In the genomic region with DNA sequence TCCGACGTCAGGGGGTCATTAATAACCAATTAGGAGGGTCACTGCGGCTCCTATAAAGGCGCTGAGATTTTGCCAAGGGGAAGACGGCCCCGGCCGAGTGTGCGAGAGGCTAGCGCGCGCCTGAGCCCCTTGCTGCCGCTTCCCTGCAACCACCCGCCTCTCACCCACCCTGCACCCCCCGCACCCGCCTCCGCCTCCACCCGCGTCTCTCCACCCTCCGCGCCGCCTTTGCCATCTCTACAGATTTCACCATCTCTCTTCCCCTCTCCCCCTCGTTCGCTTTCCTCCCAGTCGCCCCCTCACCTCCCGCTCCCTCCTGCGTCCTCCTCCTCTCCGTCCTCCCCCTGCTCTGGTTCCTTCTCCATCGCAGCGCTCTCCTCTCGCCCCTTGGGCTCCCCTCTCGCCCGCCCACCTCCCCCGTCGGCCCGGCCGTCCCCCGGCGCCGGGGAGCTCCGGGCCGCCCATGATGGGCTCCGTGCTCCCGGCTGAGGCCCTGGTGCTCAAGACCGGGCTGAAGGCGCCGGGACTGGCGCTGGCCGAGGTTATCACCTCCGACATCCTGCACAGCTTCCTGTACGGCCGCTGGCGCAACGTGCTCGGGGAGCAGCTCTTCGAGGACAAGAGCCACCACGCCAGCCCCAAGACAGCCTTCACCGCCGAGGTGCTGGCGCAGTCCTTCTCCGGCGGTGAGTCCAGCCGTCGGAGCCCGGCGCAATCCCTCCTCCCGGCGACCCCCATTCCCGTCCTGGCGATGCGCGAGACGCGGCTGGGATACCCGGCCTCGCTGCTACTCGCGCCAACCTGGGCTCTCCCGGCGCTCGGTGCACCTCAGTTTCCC, we compare ENCODE assay signal across 1 cellular context.
TF ChIP-seq lines count a peak whose summit lies in the region.

A gene (plus strand): TSS at position 404 of the 838 bp plus-strand sequence. CDS start 60 bp downstream, at position 464.

TF ChIP-seq in SK-N-SH, 30 proteins besides CTCF, POLR2A, EP300 and RAD21 (continued from another document):
- TF ChIP-seq, protein P1, sequence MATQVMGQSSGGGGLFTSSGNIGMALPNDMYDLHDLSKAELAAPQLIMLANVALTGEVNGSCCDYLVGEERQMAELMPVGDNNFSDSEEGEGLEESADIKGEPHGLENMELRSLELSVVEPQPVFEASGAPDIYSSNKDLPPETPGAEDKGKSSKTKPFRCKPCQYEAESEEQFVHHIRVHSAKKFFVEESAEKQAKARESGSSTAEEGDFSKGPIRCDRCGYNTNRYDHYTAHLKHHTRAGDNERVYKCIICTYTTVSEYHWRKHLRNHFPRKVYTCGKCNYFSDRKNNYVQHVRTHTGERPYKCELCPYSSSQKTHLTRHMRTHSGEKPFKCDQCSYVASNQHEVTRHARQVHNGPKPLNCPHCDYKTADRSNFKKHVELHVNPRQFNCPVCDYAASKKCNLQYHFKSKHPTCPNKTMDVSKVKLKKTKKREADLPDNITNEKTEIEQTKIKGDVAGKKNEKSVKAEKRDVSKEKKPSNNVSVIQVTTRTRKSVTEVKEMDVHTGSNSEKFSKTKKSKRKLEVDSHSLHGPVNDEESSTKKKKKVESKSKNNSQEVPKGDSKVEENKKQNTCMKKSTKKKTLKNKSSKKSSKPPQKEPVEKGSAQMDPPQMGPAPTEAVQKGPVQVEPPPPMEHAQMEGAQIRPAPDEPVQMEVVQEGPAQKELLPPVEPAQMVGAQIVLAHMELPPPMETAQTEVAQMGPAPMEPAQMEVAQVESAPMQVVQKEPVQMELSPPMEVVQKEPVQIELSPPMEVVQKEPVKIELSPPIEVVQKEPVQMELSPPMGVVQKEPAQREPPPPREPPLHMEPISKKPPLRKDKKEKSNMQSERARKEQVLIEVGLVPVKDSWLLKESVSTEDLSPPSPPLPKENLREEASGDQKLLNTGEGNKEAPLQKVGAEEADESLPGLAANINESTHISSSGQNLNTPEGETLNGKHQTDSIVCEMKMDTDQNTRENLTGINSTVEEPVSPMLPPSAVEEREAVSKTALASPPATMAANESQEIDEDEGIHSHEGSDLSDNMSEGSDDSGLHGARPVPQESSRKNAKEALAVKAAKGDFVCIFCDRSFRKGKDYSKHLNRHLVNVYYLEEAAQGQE (IDR thresholded peaks at IDR 0.05; ENCODE audit: low read depth, low read length) = no peak
- TF ChIP-seq MXI1 (IDR thresholded peaks at IDR 0.05; ENCODE audit: low read depth, low read length) = no peak
- no peak for TF ChIP-seq MEF2A (IDR thresholded peaks at IDR 0.05; ENCODE audit: borderline replicate concordance, low read depth)
- TF ChIP-seq RCOR1 (IDR thresholded peaks at IDR 0.05; ENCODE audit: low read length) = no peak
- TF ChIP-seq, protein P2, sequence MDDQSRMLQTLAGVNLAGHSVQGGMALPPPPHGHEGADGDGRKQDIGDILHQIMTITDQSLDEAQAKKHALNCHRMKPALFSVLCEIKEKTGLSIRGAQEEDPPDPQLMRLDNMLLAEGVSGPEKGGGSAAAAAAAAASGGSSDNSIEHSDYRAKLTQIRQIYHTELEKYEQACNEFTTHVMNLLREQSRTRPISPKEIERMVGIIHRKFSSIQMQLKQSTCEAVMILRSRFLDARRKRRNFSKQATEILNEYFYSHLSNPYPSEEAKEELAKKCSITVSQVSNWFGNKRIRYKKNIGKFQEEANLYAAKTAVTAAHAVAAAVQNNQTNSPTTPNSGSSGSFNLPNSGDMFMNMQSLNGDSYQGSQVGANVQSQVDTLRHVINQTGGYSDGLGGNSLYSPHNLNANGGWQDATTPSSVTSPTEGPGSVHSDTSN (IDR thresholded peaks at IDR 0.05) = no peak
- no peak for TF ChIP-seq FOXJ3 (CRISPR knock-in tag; IDR thresholded peaks at IDR 0.05)
- no peak for TF ChIP-seq TAF1 (IDR thresholded peaks at IDR 0.05; ENCODE audit: borderline replicate concordance, low read depth, low read length)
- TF ChIP-seq FOXM1 (IDR thresholded peaks at IDR 0.05; ENCODE audit: low read depth) = no peak
- TF ChIP-seq GABPA (IDR thresholded peaks at IDR 0.05; ENCODE audit: low read depth) = no peak
- no peak for TF ChIP-seq TEAD4 (IDR thresholded peaks at IDR 0.05; ENCODE audit: borderline replicate concordance, insufficient read depth)
- no peak for TF ChIP-seq GATA2 (CRISPR knock-in tag; IDR thresholded peaks at IDR 0.05)
- no peak for TF ChIP-seq EZH2phosphoT487 (IDR thresholded peaks at IDR 0.05; ENCODE audit: borderline replicate concordance, low read depth)
- no peak for TF ChIP-seq SIN3A (IDR thresholded peaks at IDR 0.05; ENCODE audit: borderline replicate concordance, low read depth, low read length)
- TF ChIP-seq JUND (IDR thresholded peaks at IDR 0.05) = no peak
- TF ChIP-seq ELF1 (IDR thresholded peaks at IDR 0.05) = no peak
- TF ChIP-seq, protein P3, sequence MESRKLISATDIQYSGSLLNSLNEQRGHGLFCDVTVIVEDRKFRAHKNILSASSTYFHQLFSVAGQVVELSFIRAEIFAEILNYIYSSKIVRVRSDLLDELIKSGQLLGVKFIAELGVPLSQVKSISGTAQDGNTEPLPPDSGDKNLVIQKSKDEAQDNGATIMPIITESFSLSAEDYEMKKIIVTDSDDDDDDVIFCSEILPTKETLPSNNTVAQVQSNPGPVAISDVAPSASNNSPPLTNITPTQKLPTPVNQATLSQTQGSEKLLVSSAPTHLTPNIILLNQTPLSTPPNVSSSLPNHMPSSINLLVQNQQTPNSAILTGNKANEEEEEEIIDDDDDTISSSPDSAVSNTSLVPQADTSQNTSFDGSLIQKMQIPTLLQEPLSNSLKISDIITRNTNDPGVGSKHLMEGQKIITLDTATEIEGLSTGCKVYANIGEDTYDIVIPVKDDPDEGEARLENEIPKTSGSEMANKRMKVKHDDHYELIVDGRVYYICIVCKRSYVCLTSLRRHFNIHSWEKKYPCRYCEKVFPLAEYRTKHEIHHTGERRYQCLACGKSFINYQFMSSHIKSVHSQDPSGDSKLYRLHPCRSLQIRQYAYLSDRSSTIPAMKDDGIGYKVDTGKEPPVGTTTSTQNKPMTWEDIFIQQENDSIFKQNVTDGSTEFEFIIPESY (IDR thresholded peaks at IDR 0.05; ENCODE audit: borderline replicate concordance, low read depth) = no peak
- TF ChIP-seq, protein P4, sequence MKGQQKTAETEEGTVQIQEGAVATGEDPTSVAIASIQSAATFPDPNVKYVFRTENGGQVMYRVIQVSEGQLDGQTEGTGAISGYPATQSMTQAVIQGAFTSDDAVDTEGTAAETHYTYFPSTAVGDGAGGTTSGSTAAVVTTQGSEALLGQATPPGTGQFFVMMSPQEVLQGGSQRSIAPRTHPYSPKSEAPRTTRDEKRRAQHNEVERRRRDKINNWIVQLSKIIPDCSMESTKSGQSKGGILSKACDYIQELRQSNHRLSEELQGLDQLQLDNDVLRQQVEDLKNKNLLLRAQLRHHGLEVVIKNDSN (IDR thresholded peaks at IDR 0.05; ENCODE audit: borderline replicate concordance, low read depth) = no peak
